11 cellular contexts compared by ENCODE assay signal in genomic region chr1:234778215-234779159, GRCh38.
DNase-seq lines count a peak whose midpoint lies in the region; ATAC-seq and TF ChIP-seq lines count a peak whose summit lies in the region.
"Had no signal": no experiment of that assay in that cellular context is flagged by ENCODE, and none has a peak within 500 bp of the region (broad histone marks: within the 10 kb centered on the region; RNA-seq: fewer than 3 reads in every experiment).

No MANE protein-coding gene starts in this region.

- H3K36me3 ChIP-seq in CD8-positive, alpha-beta T cell (ENCODE audit: insufficient read depth, low read length) = no peaks in the 10 kb centered on the region
- no peaks in the 10 kb centered on the region for H3K36me3 ChIP-seq in mucosa of descending colon (ENCODE audit: low read depth)

- peak; percentile 73 for ATAC-seq in CD8-positive, alpha-beta T cell
- ATAC-seq in mucosa of descending colon (peak; percentile 8), HG03135 (IDR thresholded peaks at IDR 0.05; ENCODE audit: unreplicated experiment) (no peak), GM18867 (IDR thresholded peaks at IDR 0.05; ENCODE audit: unreplicated experiment) (no peak)
- ATAC-seq: activated T-cell treated with anti-CD3 and anti-CD28 coated beads, Interleukin-2, amount 50 U/mL, for 72 hours had no signal

- intact Hi-C loops in CD8-positive, alpha-beta T cell (cut with DNase I, micrococcal nuclease) = loop anchor here in 1 of 2 experiments (10.0 kb wide), 1 partner anchor 1086 kb away; the partner anchor contains the start of gene LYST
- intact Hi-C loops in mucosa of descending colon (cut with DNase I, micrococcal nuclease) = no loop called here

- no peak overlapping the region for H3K27ac Mint-ChIP-seq in CD8-positive, alpha-beta T cell
- H3K27ac Mint-ChIP-seq: activated T-cell treated with anti-CD3 and anti-CD28 coated beads, Interleukin-2, amount 50 U/mL, for 72 hours had no signal

- POLR2A ChIA-PET in CD8-positive, alpha-beta T cell (lab: Charles Lee) = interaction anchor here (0.6 kb wide), 1 partner anchor 96 kb away, joined by 4 read pairs; no protein-coding TSS in a partner anchor

- CTCF ChIA-PET in CD8-positive, alpha-beta T cell (lab: Charles Lee) = no interaction called here

- H3K4me3 Mint-ChIP-seq in CD8-positive, alpha-beta T cell = no peak overlapping the region
- H3K4me3 Mint-ChIP-seq: activated T-cell treated with anti-CD3 and anti-CD28 coated beads, Interleukin-2, amount 50 U/mL, for 72 hours had no signal

- no peaks in the 10 kb centered on the region for H3K9me3 ChIP-seq in CD8-positive, alpha-beta T cell (ENCODE audit: low read length)
- no peaks in the 10 kb centered on the region for H3K9me3 ChIP-seq in mucosa of descending colon

- H3K4me3 ChIP-seq in CD8-positive, alpha-beta T cell (ENCODE audit: low read depth, low read length) = no peak overlapping the region
- no peak overlapping the region for H3K4me3 ChIP-seq in coronary artery
- H3K4me3 ChIP-seq in mucosa of descending colon = no peak overlapping the region

- peaks cover 19% of the 10 kb centered on the region for H3K4me1 ChIP-seq in CD8-positive, alpha-beta T cell (ENCODE audit: insufficient read depth, low read length)
- H3K4me1 ChIP-seq in mucosa of descending colon (ENCODE audit: low read depth) = no peaks in the 10 kb centered on the region
- H3K4me1 ChIP-seq: parathyroid adenoma had no signal

- no peak for TF ChIP-seq CTCF in CD8-positive, alpha-beta T cell (IDR thresholded peaks at IDR 0.05)
- no peak for TF ChIP-seq CTCF in coronary artery (IDR thresholded peaks at IDR 0.05)
- no peak for TF ChIP-seq CTCF in mucosa of descending colon (IDR thresholded peaks at IDR 0.05)

- H3K27me3 ChIP-seq in CD8-positive, alpha-beta T cell (ENCODE audit: insufficient read depth, low read length) = no peaks in the 10 kb centered on the region

- DNase-seq in CD8-positive, alpha-beta T cell = no peak
- DNase-seq in Kasumi-1 (lab: John Stamatoyannopoulos, UW) (peak; percentile 95 to 96), coronary artery (ENCODE audit: low spot score) (peak; percentile 83), mucosa of descending colon (peak in 1 of 3 donors; percentile 56), NCI-H1930 (lab: John Stamatoyannopoulos, UW) (no peak)
- no peak for DNase-seq in effector CD4-positive, alpha-beta T cell
- DNase-seq: activated T-cell treated with anti-CD3 and anti-CD28 coated beads, Interleukin-2, amount 50 U/mL, for 72 hours; NCI-H1105 treated with DMSO at 0.1 percent for 48 hours had no signal

- no peak overlapping the region for H3K27ac ChIP-seq in CD8-positive, alpha-beta T cell (ENCODE audit: low read depth, low read length)
- peak overlapping the region in 1 of 2 donors; percentile 0 for H3K27ac ChIP-seq in coronary artery
- H3K27ac ChIP-seq: parathyroid adenoma had no signal

- no peaks in the 10 kb centered on the region for H3K9me3 Mint-ChIP-seq in CD8-positive, alpha-beta T cell

- no peaks in the 10 kb centered on the region for H3K36me3 Mint-ChIP-seq in CD8-positive, alpha-beta T cell

- no peaks in the 10 kb centered on the region for H3K27me3 Mint-ChIP-seq in CD8-positive, alpha-beta T cell (ENCODE audit: low read depth)

- no peaks in the 10 kb centered on the region for H3K4me1 Mint-ChIP-seq in CD8-positive, alpha-beta T cell (ENCODE audit: low read depth)

Comparison
In these comparisons a context has a peak if more than half of its experiments do, and no peak if none do; other contexts are left out.
1. ATAC-seq: peak in CD8-positive, alpha-beta T cell (single experiment) and mucosa of descending colon (single experiment); none in HG03135 (single experiment) and GM18867 (single experiment).
2. DNase-seq: peak in Kasumi-1 (2 of 2) and coronary artery (single experiment); none in CD8-positive, alpha-beta T cell (0 of 7), effector CD4-positive, alpha-beta T cell (single experiment) and NCI-H1930 (0 of 2).